ENCODE assay signal across 15 cellular contexts in genomic region chr15:75718326-75718725, GRCh38. TPM values are rescaled to one million over a fixed set of nuclear protein-coding genes. Genes with fewer than 3 reads are reported as not detected.
DNase-seq lines count a peak whose midpoint lies in the region; ATAC-seq and TF ChIP-seq lines count a peak whose summit lies in the region.
"Had no signal": no experiment of that assay in that cellular context is flagged by ENCODE, and none has a peak within 500 bp of the region (broad histone marks: within the 10 kb centered on the region; RNA-seq: fewer than 3 reads in every experiment).

No MANE protein-coding gene starts in this region.

- H4K20me1 ChIP-seq in fibroblast of lung (ENCODE audit: control insufficient read depth, extremely low read depth, insufficient read depth, low read length), result no peaks in the 10 kb centered on the region
- no peaks in the 10 kb centered on the region for H4K20me1 ChIP-seq in smooth muscle cell (ENCODE audit: low read depth)

- H3K9me3 ChIP-seq in RWPE2 (ENCODE audit: severe bottlenecking) (no peaks in the 10 kb centered on the region), fibroblast of lung (ENCODE audit: control insufficient read depth, insufficient read depth, low read depth, low read length) (no peaks in the 10 kb centered on the region), smooth muscle cell (replicated peaks; ENCODE audit: low read depth) (no peaks in the 10 kb centered on the region)
- H3K9me3 ChIP-seq: Caco-2, Peyer's patch had no signal

- H3K36me3 ChIP-seq in RWPE2 (ENCODE audit: low read depth), result no peaks in the 10 kb centered on the region
- no peaks in the 10 kb centered on the region for H3K36me3 ChIP-seq in fibroblast of lung (ENCODE audit: control insufficient read depth, insufficient read depth, low read length)
- H3K36me3 ChIP-seq in smooth muscle cell (ENCODE audit: low read depth), result no peaks in the 10 kb centered on the region
- H3K36me3 ChIP-seq: Peyer's patch had no signal

- WGBS in smooth muscle cell (ENCODE audit: low lambda C conversion rate), result 22% methylated on average over 3 of the region's 3 CpGs

- H3K27ac ChIP-seq in RWPE2 (ENCODE audit: poor library complexity, severe bottlenecking) (no peak overlapping the region), fibroblast of lung (ENCODE audit: insufficient read depth, low read length) (peak overlapping the region; percentile 25), smooth muscle cell (ENCODE audit: low read depth) (no peak overlapping the region), dorsolateral prefrontal cortex (no peak overlapping the region)

- H3K27me3 ChIP-seq in RWPE2 (ENCODE audit: insufficient read depth, poor library complexity, severe bottlenecking), result no peaks in the 10 kb centered on the region
- no peaks in the 10 kb centered on the region for H3K27me3 ChIP-seq in fibroblast of lung (ENCODE audit: control insufficient read depth, insufficient read depth, low read length)
- H3K27me3 ChIP-seq in smooth muscle cell (ENCODE audit: low read depth), result no peaks in the 10 kb centered on the region
- peaks cover 0 to 9% (median 1%) of the 10 kb centered on the region in 45 donors for H3K27me3 ChIP-seq in dorsolateral prefrontal cortex
- H3K27me3 ChIP-seq: Peyer's patch had no signal

- DNase-seq in H4 (ENCODE audit: low spot score), result peak; percentile 39
- DNase-seq in RWPE2 (ENCODE audit: low spot score), result no peak
- DNase-seq in fibroblast of lung (ENCODE audit: low read depth in 2 of 2), result peak; percentile 58 to 66
- DNase-seq in smooth muscle cell (lab: John Stamatoyannopoulos, UW; ENCODE audit: unreplicated experiment), result no peak
- no peak for DNase-seq in dorsolateral prefrontal cortex
- DNase-seq in NCI-H2196 (lab: John Stamatoyannopoulos, UW; ENCODE audit: unreplicated experiment), result no peak
- no peak for DNase-seq in ACHN
- DNase-seq: activated CD8-positive, alpha-beta memory T cell treated with anti-CD3 and anti-CD28 coated beads, Interleukin-2, amount 50 U/mL, for 4 hours; anterior cingulate cortex; Caco-2; left colon; NCI-H2171 treated with DMSO at 0.1 percent for 48 hours had no signal

- no peaks in the 10 kb centered on the region for H3F3A ChIP-seq in smooth muscle cell (ENCODE audit: low read depth)

- TF ChIP-seq CTCF in RWPE2 (IDR thresholded peaks at IDR 0.05; ENCODE audit: poor library complexity, severe bottlenecking) (no peak), fibroblast of lung (conservative IDR thresholded peaks at IDR 0.05 in 1 of 2, IDR thresholded peaks at IDR 0.05 in 1 of 2; ENCODE audit: low read depth in 1 of 2, low read length in 2 of 2) (no peak), smooth muscle cell (IDR thresholded peaks at IDR 0.05; ENCODE audit: borderline replicate concordance, insufficient read depth, poor library complexity, severe bottlenecking) (no peak), dorsolateral prefrontal cortex (IDR thresholded peaks at IDR 0.05 in 54 of 56, conservative IDR thresholded peaks at IDR 0.05 in 2 of 56; ENCODE audit: low read depth in 1 of 56, partially characterized antibody in 56 of 56) (no peak)

- ATAC-seq in RWPE2 (ENCODE audit: low read depth) (0 out of 3 replicates have a peak, but pooled peaks have one; percentile 9), HG03520 (IDR thresholded peaks at IDR 0.05; ENCODE audit: unreplicated experiment) (no peak)
- ATAC-seq: left colon had no signal

- H3K4me3 ChIP-seq in RWPE2 (ENCODE audit: severe bottlenecking) (no peak overlapping the region), fibroblast of lung (replicated peaks in 1 of 4; ENCODE audit: control extremely low read depth in 1 of 4, insufficient read depth in 1 of 4, low read depth in 3 of 4, low read length in 4 of 4) (no peak overlapping the region), smooth muscle cell (no peak overlapping the region), dorsolateral prefrontal cortex (no peak overlapping the region)
- H3K4me3 ChIP-seq: Peyer's patch had no signal

- H3K4me1 ChIP-seq in RWPE2 (ENCODE audit: insufficient read depth, poor library complexity, severe bottlenecking) (peaks cover 4% of the 10 kb centered on the region), fibroblast of lung (ENCODE audit: control insufficient read depth, extremely low read depth, insufficient read depth, low read length) (peaks cover 19% of the 10 kb centered on the region), smooth muscle cell (ENCODE audit: low read depth) (peaks cover under 1% of the 10 kb centered on the region)

- H3K79me2 ChIP-seq in fibroblast of lung (ENCODE audit: control insufficient read depth, insufficient read depth, low read length) (no peaks in the 10 kb centered on the region), smooth muscle cell (ENCODE audit: low read depth) (no peaks in the 10 kb centered on the region)

- H3K9ac ChIP-seq in fibroblast of lung (ENCODE audit: insufficient read depth, low read length) (no peak overlapping the region), smooth muscle cell (ENCODE audit: low read depth) (no peak overlapping the region)

- H2AFZ ChIP-seq in fibroblast of lung (ENCODE audit: low read length), result no peak overlapping the region
- H2AFZ ChIP-seq in smooth muscle cell (ENCODE audit: low read depth), result no peak overlapping the region

- intact Hi-C loops in dorsolateral prefrontal cortex (cut with DNase I), result no loop called here

- in situ Hi-C loops in ACHN (cut with HindIII; ENCODE audit: low pct_ligation_motif_present, low pct_unique_long_range_greater_than_20kb, low sequenced_read_pairs), result no loop called here

- peak overlapping the region; percentile 27 for H3K4me2 ChIP-seq in fibroblast of lung (ENCODE audit: extremely low read depth, insufficient read depth, low read length)
- peak overlapping the region; percentile 50 for H3K4me2 ChIP-seq in smooth muscle cell

RNA-seq across cellular contexts. Expression of gene CSPG4, which starts 5.7 kb away (rescaled TPM):
- 0.14 TPM in 2 replicates for total RNA-seq in H4 (2014; rRNA removed; shearing (Covaris generic))
- total RNA-seq in fibroblast of lung, result 26.5 and 109 TPM in 2 replicates
- polyA plus RNA-seq in fibroblast of lung, result 14.5 and 23.1 TPM in 2 replicates
- polyA plus RNA-seq in fibroblast of lung (2012), result 47.8 and 91.2 TPM in 2 replicates
- polyA minus RNA-seq in fibroblast of lung (ENCODE audit: low replicate concordance), result 130 and 217 TPM in 2 replicates
- 31.1 and 35.3 TPM in 2 replicates for total RNA-seq in smooth muscle cell
- polyA plus RNA-seq in smooth muscle cell, result 46.6 and 54.9 TPM in 2 replicates
- 10 to 100 TPM in 109 of 120 experiments, 1 to 10 TPM in 11; 5.6 to 30.1 (median 13.8) TPM for total RNA-seq in dorsolateral prefrontal cortex
- polyA plus RNA-seq: neural cell had no signal

Comparison
In these comparisons a context has a peak if more than half of its experiments do, and no peak if none do; other contexts are left out.
1. DNase-seq: peak in H4 (single experiment) and fibroblast of lung (2 of 2); none in RWPE2 (single experiment), smooth muscle cell (single experiment), dorsolateral prefrontal cortex (0 of 10), NCI-H2196 (single experiment) and ACHN (single experiment).